ENCODE assay signal across 31 cellular contexts in the genomic region with DNA sequence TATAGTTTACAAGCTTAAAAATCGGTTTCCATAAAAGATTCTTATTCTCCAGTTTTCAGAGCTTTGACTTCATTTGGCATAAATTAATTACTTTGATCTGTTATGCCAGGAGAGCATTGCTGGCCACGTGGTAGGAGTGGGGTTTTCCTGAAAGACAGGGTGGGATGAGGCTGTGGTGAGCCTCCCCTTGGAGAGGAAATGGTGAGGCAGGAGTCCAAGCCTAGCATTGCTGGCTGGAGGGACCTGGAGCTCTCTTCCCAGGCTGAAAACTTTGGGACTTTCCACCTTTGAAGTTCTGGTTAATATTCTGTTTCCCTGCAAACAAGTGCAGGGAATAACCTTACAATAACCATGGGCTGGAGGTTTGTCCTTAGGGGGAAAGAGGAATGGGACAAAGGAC. TPM values are rescaled to one million over a fixed set of nuclear protein-coding genes. Genes with fewer than 3 reads are reported as not detected.
"Had no signal": no experiment of that assay in that cellular context is flagged by ENCODE, and none has a peak within 500 bp of the region (broad histone marks: within the 10 kb centered on the region; RNA-seq: fewer than 3 reads in every experiment).

No MANE protein-coding gene starts in this region.

- H3K36me3 ChIP-seq: adrenal gland, breast epithelium, SJSA1 had no signal

- H3K4me3 ChIP-seq: adrenal gland, body of pancreas, breast epithelium, SJSA1 had no signal

- ATAC-seq: activated naive CD4-positive, alpha-beta T cell treated with anti-CD3 and anti-CD28 coated beads, Interleukin-2, amount 50 U/mL, for 72 hours; activated T-cell treated with anti-CD3 and anti-CD28 coated beads, Interleukin-2, amount 50 U/mL, for 4 hours; body of pancreas; Panc1 had no signal

- H3K4me1 Mint-ChIP-seq: IgD-negative memory B cell had no signal

- H3K9ac ChIP-seq: SK-N-SH had no signal

- H3K27ac ChIP-seq: adrenal gland, body of pancreas, breast epithelium, SJSA1 had no signal

- H3K4me3 Mint-ChIP-seq: activated CD4-positive, alpha-beta T cell treated with anti-CD3 and anti-CD28 coated beads, Interleukin-2, amount 10 ng/mL, durations not matched to agents 24 days and 14 days; activated naive CD4-positive, alpha-beta T cell treated with anti-CD3 and anti-CD28 coated beads for 36 hours; activated T-cell treated with anti-CD3 and anti-CD28 coated beads, Interleukin-2, amount 50 U/mL, for 4 hours; activated T-helper 1 cell treated with anti-CD3 and anti-CD28 coated beads, Interleukin-12 subunit alpha, Interleukin-12 subunit beta, Interleukin-2, Interleukin-4 antibody, amounts not matched to agents 30 ng/mL and 10 ng/mL and 1 ng/mL, durations not matched to agents 14 hours and 24 hours and 36 hours; T-helper 1 cell treated with Interleukin-12 subunit alpha and Interleukin-12 subunit beta and Interleukin-4 antibody, amounts not matched to agents 30 μg/mL and 1 μg/mL, for 36 hours; T-helper 2 cell treated with Interferon-gamma antibody and Interleukin-4, amounts not matched to agents 5 μg/mL and 100 μg/mL, for 36 hours had no signal

- H3K27ac Mint-ChIP-seq: activated CD4-positive, alpha-beta T cell treated with anti-CD3 and anti-CD28 coated beads, Interleukin-2, amount 10 ng/mL, durations not matched to agents 24 days and 14 days; activated naive CD4-positive, alpha-beta T cell treated with anti-CD3 and anti-CD28 coated beads for 36 hours; activated naive CD4-positive, alpha-beta T cell treated with anti-CD3 and anti-CD28 coated beads, Interleukin-2, amount 50 U/mL, for 72 hours; activated T-helper 1 cell treated with anti-CD3 and anti-CD28 coated beads, Interleukin-12 subunit alpha, Interleukin-12 subunit beta, Interleukin-2, Interleukin-4 antibody, amounts not matched to agents 30 ng/mL and 10 ng/mL and 1 ng/mL, durations not matched to agents 14 hours and 24 hours and 36 hours; IgD-negative memory B cell; T-helper 2 cell treated with Interferon-gamma antibody and Interleukin-4, amounts not matched to agents 5 μg/mL and 100 μg/mL, for 36 hours had no signal

- H3K9me3 ChIP-seq: adrenal gland, body of pancreas, SJSA1, SK-N-SH had no signal

- DNase-seq: activated CD4-positive, alpha-beta T cell treated with anti-CD3 and anti-CD28 coated beads, Interleukin-2, amount 10 ng/mL, durations not matched to agents 24 days and 14 days; activated CD4-positive, alpha-beta T cell treated with anti-CD3 and anti-CD28 coated beads, Interleukin-2, amount 50 U/mL, for 4 hours; activated CD8-positive, alpha-beta memory T cell treated with anti-CD3 and anti-CD28 coated beads, Interleukin-2, amount 50 U/mL, for 4 hours; activated gamma-delta T cell treated with Interleukin-2 at 50 U/mL for 16 hours; activated naive CD4-positive, alpha-beta T cell treated with anti-CD3 and anti-CD28 coated beads for 36 hours; activated T-cell treated with anti-CD3 and anti-CD28 coated beads for 4 hours; activated T-cell treated with anti-CD3 and anti-CD28 coated beads, Interleukin-2, amount 50 U/mL, for 4 hours; adrenal gland; body of pancreas; Karpas-422; KBM-7; NCI-H1105; NCI-H1417 treated with DMSO at 0.1 percent for 48 hours; NCI-H187 treated with DMSO at 0.1 percent for 48 hours; NCI-H2081 treated with DMSO at 0.1 percent for 48 hours; NCI-H345; NCI-H524 treated with DMSO at 0.1 percent for 48 hours; SHP77 treated with DMSO at 0.1 percent for 48 hours; SK-N-SH had no signal

- H3K27me3 ChIP-seq: body of pancreas, breast epithelium had no signal

- H3K4me1 ChIP-seq: adrenal gland, body of pancreas, breast epithelium, SJSA1 had no signal

- H3K4me2 ChIP-seq: SK-N-SH had no signal

RNA-seq across cellular contexts. Expression of a gene that starts 21.1 kb away (rescaled TPM):
- total RNA-seq: MCF 10A, NCI-H460, RPMI7951 had no signal
- polyA plus RNA-seq: SK-N-SH had no signal

RNA-seq across cellular contexts. Expression of a gene that starts 31.5 kb away (rescaled TPM):
- total RNA-seq: astrocyte, MCF 10A, NCI-H460, RPMI7951, SJSA1 had no signal
- polyA plus RNA-seq: SK-N-SH had no signal
